In the genomic region with DNA sequence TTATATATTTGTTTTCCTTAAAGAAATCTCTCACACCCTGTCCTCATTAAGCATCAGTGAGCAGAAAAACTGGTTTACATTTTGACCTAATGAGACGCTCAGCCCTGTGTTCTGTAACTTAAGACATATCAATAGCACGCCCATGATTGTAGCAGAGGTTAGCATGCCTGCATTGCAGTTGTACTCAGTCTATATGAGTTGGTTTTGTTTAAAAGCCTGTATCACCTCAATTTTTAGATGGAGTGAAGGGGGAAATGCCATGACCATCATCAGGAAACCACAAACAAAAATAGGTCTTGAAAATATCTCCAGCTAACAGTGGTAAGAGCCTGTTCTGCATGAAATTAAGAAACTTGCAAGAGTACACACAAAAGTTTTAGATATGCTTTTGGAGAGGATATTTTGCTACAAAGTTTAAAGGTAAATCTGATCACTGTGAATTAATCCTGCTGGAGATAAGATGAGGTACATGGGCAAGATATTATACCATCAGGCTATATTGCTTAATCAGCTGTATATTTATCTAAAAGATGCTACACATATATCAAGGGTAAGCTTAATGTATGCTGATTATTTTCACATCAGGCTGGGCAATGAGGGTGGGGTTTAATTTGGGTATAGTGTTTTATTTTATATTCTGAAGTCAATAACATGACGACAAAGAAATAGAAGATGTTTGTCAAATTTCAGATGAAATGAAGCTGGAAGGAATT, we compare ENCODE assay signal across 1 cellular context.
A peak's percentile ranks its signal among the peaks of the same experiment; 100 is the strongest.
TF ChIP-seq lines count a peak whose summit lies in the region.

No MANE protein-coding gene starts in this region.

TF ChIP-seq in GM12878, 131 proteins besides CTCF, POLR2A, EP300 and RAD21:
- TF ChIP-seq, protein P1, sequence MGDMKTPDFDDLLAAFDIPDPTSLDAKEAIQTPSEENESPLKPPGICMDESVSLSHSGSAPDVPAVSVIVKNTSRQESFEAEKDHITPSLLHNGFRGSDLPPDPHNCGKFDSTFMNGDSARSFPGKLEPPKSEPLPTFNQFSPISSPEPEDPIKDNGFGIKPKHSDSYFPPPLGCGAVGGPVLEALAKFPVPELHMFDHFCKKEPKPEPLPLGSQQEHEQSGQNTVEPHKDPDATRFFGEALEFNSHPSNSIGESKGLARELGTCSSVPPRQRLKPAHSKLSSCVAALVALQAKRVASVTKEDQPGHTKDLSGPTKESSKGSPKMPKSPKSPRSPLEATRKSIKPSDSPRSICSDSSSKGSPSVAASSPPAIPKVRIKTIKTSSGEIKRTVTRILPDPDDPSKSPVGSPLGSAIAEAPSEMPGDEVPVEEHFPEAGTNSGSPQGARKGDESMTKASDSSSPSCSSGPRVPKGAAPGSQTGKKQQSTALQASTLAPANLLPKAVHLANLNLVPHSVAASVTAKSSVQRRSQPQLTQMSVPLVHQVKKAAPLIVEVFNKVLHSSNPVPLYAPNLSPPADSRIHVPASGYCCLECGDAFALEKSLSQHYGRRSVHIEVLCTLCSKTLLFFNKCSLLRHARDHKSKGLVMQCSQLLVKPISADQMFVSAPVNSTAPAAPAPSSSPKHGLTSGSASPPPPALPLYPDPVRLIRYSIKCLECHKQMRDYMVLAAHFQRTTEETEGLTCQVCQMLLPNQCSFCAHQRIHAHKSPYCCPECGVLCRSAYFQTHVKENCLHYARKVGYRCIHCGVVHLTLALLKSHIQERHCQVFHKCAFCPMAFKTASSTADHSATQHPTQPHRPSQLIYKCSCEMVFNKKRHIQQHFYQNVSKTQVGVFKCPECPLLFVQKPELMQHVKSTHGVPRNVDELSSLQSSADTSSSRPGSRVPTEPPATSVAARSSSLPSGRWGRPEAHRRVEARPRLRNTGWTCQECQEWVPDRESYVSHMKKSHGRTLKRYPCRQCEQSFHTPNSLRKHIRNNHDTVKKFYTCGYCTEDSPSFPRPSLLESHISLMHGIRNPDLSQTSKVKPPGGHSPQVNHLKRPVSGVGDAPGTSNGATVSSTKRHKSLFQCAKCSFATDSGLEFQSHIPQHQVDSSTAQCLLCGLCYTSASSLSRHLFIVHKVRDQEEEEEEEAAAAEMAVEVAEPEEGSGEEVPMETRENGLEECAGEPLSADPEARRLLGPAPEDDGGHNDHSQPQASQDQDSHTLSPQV (IDR thresholded peaks at IDR 0.05): no peak
- TF ChIP-seq FOXM1 (IDR thresholded peaks at IDR 0.05; ENCODE audit: low read depth, low read length) (no peak), RUNX3 (IDR thresholded peaks at IDR 0.05; ENCODE audit: low read length) (peak; percentile 61)
- TF ChIP-seq, protein P2, sequence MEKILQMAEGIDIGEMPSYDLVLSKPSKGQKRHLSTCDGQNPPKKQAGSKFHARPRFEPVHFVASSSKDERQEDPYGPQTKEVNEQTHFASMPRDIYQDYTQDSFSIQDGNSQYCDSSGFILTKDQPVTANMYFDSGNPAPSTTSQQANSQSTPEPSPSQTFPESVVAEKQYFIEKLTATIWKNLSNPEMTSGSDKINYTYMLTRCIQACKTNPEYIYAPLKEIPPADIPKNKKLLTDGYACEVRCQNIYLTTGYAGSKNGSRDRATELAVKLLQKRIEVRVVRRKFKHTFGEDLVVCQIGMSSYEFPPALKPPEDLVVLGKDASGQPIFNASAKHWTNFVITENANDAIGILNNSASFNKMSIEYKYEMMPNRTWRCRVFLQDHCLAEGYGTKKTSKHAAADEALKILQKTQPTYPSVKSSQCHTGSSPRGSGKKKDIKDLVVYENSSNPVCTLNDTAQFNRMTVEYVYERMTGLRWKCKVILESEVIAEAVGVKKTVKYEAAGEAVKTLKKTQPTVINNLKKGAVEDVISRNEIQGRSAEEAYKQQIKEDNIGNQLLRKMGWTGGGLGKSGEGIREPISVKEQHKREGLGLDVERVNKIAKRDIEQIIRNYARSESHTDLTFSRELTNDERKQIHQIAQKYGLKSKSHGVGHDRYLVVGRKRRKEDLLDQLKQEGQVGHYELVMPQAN (conservative IDR thresholded peaks at IDR 0.05): no peak
TF ChIP-seq in GM12878: peak in this region for 1.
